ENCODE assay signal across 21 cellular contexts in the genomic region with DNA sequence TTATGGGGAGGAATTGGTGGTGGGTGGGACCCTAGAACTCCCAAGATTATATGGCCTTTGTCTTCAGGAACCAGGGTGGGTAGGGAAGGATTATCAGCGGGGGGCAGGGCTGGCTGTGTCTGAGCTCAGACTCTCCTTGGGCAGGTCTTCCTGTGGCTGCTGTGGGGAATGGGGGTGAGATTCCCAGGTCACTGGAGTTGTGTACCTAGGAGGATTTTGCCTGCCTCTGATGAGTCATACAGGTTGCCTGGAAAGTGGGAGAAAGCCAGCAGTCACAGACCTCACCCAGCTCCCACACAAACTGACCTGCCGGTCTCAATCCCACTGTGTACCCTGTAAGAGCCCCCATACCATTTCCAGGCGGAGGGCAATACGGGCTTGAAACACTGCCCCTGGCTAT.
DNase-seq lines count a peak whose midpoint lies in the region; ATAC-seq and TF ChIP-seq lines count a peak whose summit lies in the region.
"Had no signal": no experiment of that assay in that cellular context is flagged by ENCODE, and none has a peak within 500 bp of the region (broad histone marks: within the 10 kb centered on the region; RNA-seq: fewer than 3 reads in every experiment).

No MANE protein-coding gene starts in this region.

- no peak overlapping the region for H3K27ac ChIP-seq in breast epithelium

- no peaks in the 10 kb centered on the region for H3K9me3 ChIP-seq in breast epithelium

- intact Hi-C loops in MCF 10A (cut with micrococcal nuclease), result no loop called here
- intact Hi-C loops in breast epithelium (cut with DNase I; ENCODE audit: low total_unique reads), result no loop called here
- intact Hi-C loops in posterior vena cava (cut with DNase I), result no loop called here

- CTCF ChIA-PET in MCF 10A (lab: Yijun Ruan, JAX), result no interaction called here
- CTCF ChIA-PET in WTC11 (lab: Charles Lee), result no interaction called here

- H3K4me1 Mint-ChIP-seq in MCF 10A (ENCODE audit: insufficient read depth, unreplicated experiment), result no peaks in the 10 kb centered on the region
- 0 out of 2 replicates have a peak, but pooled peaks cover 3% of the 10 kb centered on the region for H3K4me1 Mint-ChIP-seq in WTC11
- H3K4me1 Mint-ChIP-seq: B cell had no signal

- H3K4me3 Mint-ChIP-seq in MCF 10A (ENCODE audit: unreplicated experiment) (no peak overlapping the region), WTC11 (no peak overlapping the region)
- H3K4me3 Mint-ChIP-seq: B cell had no signal

- ATAC-seq in GM18511 (IDR thresholded peaks at IDR 0.05; ENCODE audit: unreplicated experiment) (no peak), WTC11 (no peak)
- ATAC-seq: HepG2 had no signal

- TF ChIP-seq CTCF in MCF 10A (IDR thresholded peaks at IDR 0.05; ENCODE audit: unreplicated experiment), result no peak
- TF ChIP-seq CTCF in breast epithelium (IDR thresholded peaks at IDR 0.05), result no peak
- no peak for TF ChIP-seq CTCF in epithelial cell of proximal tubule (conservative IDR thresholded peaks at IDR 0.05; ENCODE audit: low read depth, low read length)
- no peak for TF ChIP-seq CTCF in WTC11 (IDR thresholded peaks at IDR 0.05)

- no peaks in the 10 kb centered on the region for H3K4me1 ChIP-seq in breast epithelium

- H3K9me3 Mint-ChIP-seq in MCF 10A (ENCODE audit: unreplicated experiment), result peaks cover 25% of the 10 kb centered on the region
- peaks cover 13% of the 10 kb centered on the region for H3K9me3 Mint-ChIP-seq in WTC11

- no peak overlapping the region for H3K4me3 ChIP-seq in breast epithelium
- no peak overlapping the region for H3K4me3 ChIP-seq in epithelial cell of proximal tubule (ENCODE audit: low read depth, low read length)

- POLR2A ChIA-PET in MCF 10A (lab: Yijun Ruan, JAX), result no interaction called here
- POLR2A ChIA-PET in WTC11 (lab: Charles Lee), result no interaction called here

- H3K27ac Mint-ChIP-seq in MCF 10A (ENCODE audit: low read depth, unreplicated experiment), result no peak overlapping the region
- no peak overlapping the region for H3K27ac Mint-ChIP-seq in WTC11
- H3K27ac Mint-ChIP-seq: B cell had no signal

- BruUV-seq in MCF 10A (replicated peaks; lab: Mats Ljungman, UMichigan), result no TSS peak

- no peaks in the 10 kb centered on the region for H3K27me3 Mint-ChIP-seq in MCF 10A (ENCODE audit: insufficient read depth, unreplicated experiment)
- no peaks in the 10 kb centered on the region; the same call in 1 of the 2 replicates for H3K27me3 Mint-ChIP-seq in WTC11 (ENCODE audit: low read depth)
- H3K27me3 Mint-ChIP-seq: B cell had no signal

- H3K36me3 Mint-ChIP-seq in MCF 10A (ENCODE audit: insufficient read depth, unreplicated experiment), result no peaks in the 10 kb centered on the region
- H3K36me3 Mint-ChIP-seq in WTC11, result no peaks in the 10 kb centered on the region

- no peaks in the 10 kb centered on the region for H3K27me3 ChIP-seq in breast epithelium

- no peaks in the 10 kb centered on the region for H3K36me3 ChIP-seq in breast epithelium

- DNase-seq in MCF 10A (ENCODE audit: unreplicated experiment) (peak; percentile 16), breast epithelium (ENCODE audit: low spot score in 2 of 2) (no peak), epithelial cell of proximal tubule (ENCODE audit: low read depth) (peak; percentile 1), mucosa of gallbladder (ENCODE audit: low spot score) (peak; percentile 50), posterior vena cava (ENCODE audit: low spot score) (no peak), AG08395 (ENCODE audit: low spot score) (no peak), WTC11 (ENCODE audit: low spot score) (no peak)
- DNase-seq: 8988T, GF-D8, GOT3, KBM-7, NCI-H1105 treated with DMSO at 0.1 percent for 48 hours, NCI-H1694, NCI-H2081 treated with DMSO at 0.1 percent for 48 hours, NCI-H510A, NCI-H748 treated with DMSO at 0.1 percent for 48 hours, OCI-M1, SHP77 had no signal

- no peak for TF ChIP-seq POLR2A in breast epithelium (IDR thresholded peaks at IDR 0.05)

TF ChIP-seq in WTC11, 78 proteins besides CTCF, POLR2A, EP300 and RAD21:
- no peak for TF ChIP-seq ZNF121 (CRISPR knock-in tag; IDR thresholded peaks at IDR 0.05)
- TF ChIP-seq FOXP1 (CRISPR knock-in tag; IDR thresholded peaks at IDR 0.05; ENCODE audit: borderline replicate concordance), result no peak
- TF ChIP-seq MXD4 (CRISPR knock-in tag; IDR thresholded peaks at IDR 0.05; ENCODE audit: borderline replicate concordance), result no peak
- TF ChIP-seq, protein P1, sequence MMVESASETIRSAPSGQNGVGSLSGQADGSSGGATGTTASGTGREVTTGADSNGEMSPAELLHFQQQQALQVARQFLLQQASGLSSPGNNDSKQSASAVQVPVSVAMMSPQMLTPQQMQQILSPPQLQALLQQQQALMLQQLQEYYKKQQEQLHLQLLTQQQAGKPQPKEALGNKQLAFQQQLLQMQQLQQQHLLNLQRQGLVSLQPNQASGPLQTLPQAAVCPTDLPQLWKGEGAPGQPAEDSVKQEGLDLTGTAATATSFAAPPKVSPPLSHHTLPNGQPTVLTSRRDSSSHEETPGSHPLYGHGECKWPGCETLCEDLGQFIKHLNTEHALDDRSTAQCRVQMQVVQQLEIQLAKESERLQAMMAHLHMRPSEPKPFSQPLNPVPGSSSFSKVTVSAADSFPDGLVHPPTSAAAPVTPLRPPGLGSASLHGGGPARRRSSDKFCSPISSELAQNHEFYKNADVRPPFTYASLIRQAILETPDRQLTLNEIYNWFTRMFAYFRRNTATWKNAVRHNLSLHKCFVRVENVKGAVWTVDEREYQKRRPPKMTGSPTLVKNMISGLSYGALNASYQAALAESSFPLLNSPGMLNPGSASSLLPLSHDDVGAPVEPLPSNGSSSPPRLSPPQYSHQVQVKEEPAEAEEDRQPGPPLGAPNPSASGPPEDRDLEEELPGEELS (CRISPR knock-in tag; IDR thresholded peaks at IDR 0.05), result no peak
- TF ChIP-seq SMAD4 (CRISPR knock-in tag; IDR thresholded peaks at IDR 0.05), result no peak
- TF ChIP-seq EMX1 (CRISPR knock-in tag; IDR thresholded peaks at IDR 0.05), result no peak
- TF ChIP-seq ZNF317 (CRISPR knock-in tag; IDR thresholded peaks at IDR 0.05; ENCODE audit: borderline replicate concordance, low read depth), result no peak
- TF ChIP-seq CREB1 (CRISPR knock-in tag; IDR thresholded peaks at IDR 0.05), result no peak
- TF ChIP-seq, protein P2, sequence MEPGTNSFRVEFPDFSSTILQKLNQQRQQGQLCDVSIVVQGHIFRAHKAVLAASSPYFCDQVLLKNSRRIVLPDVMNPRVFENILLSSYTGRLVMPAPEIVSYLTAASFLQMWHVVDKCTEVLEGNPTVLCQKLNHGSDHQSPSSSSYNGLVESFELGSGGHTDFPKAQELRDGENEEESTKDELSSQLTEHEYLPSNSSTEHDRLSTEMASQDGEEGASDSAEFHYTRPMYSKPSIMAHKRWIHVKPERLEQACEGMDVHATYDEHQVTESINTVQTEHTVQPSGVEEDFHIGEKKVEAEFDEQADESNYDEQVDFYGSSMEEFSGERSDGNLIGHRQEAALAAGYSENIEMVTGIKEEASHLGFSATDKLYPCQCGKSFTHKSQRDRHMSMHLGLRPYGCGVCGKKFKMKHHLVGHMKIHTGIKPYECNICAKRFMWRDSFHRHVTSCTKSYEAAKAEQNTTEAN (CRISPR knock-in tag; IDR thresholded peaks at IDR 0.05), result no peak
- TF ChIP-seq, protein P3, sequence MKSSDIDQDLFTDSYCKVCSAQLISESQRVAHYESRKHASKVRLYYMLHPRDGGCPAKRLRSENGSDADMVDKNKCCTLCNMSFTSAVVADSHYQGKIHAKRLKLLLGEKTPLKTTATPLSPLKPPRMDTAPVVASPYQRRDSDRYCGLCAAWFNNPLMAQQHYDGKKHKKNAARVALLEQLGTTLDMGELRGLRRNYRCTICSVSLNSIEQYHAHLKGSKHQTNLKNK (CRISPR knock-in tag; IDR thresholded peaks at IDR 0.05), result no peak
- no peak for TF ChIP-seq PRRX2 (CRISPR knock-in tag; IDR thresholded peaks at IDR 0.05)
- TF ChIP-seq, protein P4, sequence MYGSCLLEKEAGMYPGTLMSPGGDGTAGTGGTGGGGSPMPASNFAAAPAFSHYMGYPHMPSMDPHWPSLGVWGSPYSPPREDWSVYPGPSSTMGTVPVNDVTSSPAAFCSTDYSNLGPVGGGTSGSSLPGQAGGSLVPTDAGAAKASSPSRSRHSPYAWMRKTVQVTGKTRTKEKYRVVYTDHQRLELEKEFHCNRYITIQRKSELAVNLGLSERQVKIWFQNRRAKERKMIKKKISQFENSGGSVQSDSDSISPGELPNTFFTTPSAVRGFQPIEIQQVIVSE (CRISPR knock-in tag; IDR thresholded peaks at IDR 0.05; ENCODE audit: borderline replicate concordance), result no peak
- no peak for TF ChIP-seq NR2C2 (CRISPR knock-in tag; IDR thresholded peaks at IDR 0.05)
- no peak for TF ChIP-seq JAZF1 (CRISPR knock-in tag; IDR thresholded peaks at IDR 0.05)

Comparison
In these comparisons a context has a peak if more than half of its experiments do, and no peak if none do; other contexts are left out.
1. DNase-seq: peak in MCF 10A (single experiment), epithelial cell of proximal tubule (single experiment) and mucosa of gallbladder (single experiment); none in breast epithelium (0 of 2), posterior vena cava (single experiment), AG08395 (single experiment) and WTC11 (single experiment).